Comparison of ENCODE assay signal across 16 cellular contexts in the genomic region with DNA sequence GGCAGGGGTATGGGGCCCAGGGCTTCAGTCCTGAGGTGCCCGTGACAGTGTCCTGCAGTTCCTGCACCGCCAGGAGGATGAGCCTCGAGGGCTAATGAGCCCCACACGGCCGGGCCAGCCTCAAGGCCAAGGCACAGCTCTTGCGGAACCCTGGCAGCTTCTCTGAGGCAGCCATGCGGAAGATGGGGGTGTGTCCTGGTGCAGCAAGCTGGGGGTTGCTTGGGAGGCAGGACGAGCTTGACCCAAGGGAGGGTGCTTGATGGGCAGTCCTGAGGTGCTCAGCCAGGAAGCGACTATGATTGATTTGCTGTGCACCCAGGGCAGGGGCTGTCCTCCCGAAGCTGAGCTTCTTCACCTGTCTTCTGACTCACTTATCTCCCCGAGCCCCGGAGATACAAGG.
"Had no signal": no experiment of that assay in that cellular context is flagged by ENCODE, and none has a peak within 500 bp of the region (broad histone marks: within the 10 kb centered on the region; RNA-seq: fewer than 3 reads in every experiment).

No MANE protein-coding gene starts in this region.

- H3K9me3 Mint-ChIP-seq: activated naive CD4-positive, alpha-beta T cell treated with anti-CD3 and anti-CD28 coated beads, Interleukin-2, amount 50 U/mL, for 72 hours; activated T-cell treated with anti-CD3 and anti-CD28 coated beads, Interleukin-2, amount 50 U/mL, for 4 hours; nephron progenitor cell; stimulated activated naive CD8-positive, alpha-beta T cell treated with anti-CD3 and anti-CD28 coated beads, Interleukin-15, Interleukin-2, amounts not matched to agents 100 ng/mL and 50 ng/mL, for 24 hours had no signal

- H3K36me3 ChIP-seq: brain microvascular endothelial cell, heart right ventricle, thoracic aorta had no signal

- ATAC-seq: activated naive CD4-positive, alpha-beta T cell treated with anti-CD3 and anti-CD28 coated beads, Interleukin-2, amount 50 U/mL, for 72 hours; activated T-cell treated with anti-CD3 and anti-CD28 coated beads, Interleukin-2, amount 50 U/mL, for 4 hours had no signal

- H3K27me3 Mint-ChIP-seq: stimulated activated naive CD8-positive, alpha-beta T cell treated with anti-CD3 and anti-CD28 coated beads, Interleukin-15, Interleukin-2, amounts not matched to agents 100 ng/mL and 50 ng/mL, for 24 hours had no signal

- H3K4me3 Mint-ChIP-seq: activated T-cell treated with anti-CD3 and anti-CD28 coated beads, Interleukin-2, amount 50 U/mL, for 4 hours; nephron progenitor cell; stimulated activated naive CD8-positive, alpha-beta T cell treated with anti-CD3 and anti-CD28 coated beads, Interleukin-15, Interleukin-2, amounts not matched to agents 100 ng/mL and 50 ng/mL, for 24 hours had no signal

- DNase-seq: activated effector memory CD4-positive, alpha-beta T cell treated with anti-CD3 and anti-CD28 coated beads, Interleukin-2, amount 50 U/mL, for 16 hours; activated T-cell treated with anti-CD3 and anti-CD28 coated beads, Interleukin-2, amount 50 U/mL, for 4 hours; brain microvascular endothelial cell; foreskin melanocyte; heart right ventricle; left ventricle myocardium superior; nephron progenitor cell; psoas muscle; stimulated activated CD4-positive, alpha-beta T cell treated with anti-CD3 and anti-CD28 coated beads, Interleukin-15, amount 100 ng/mL, for 24 hours; stimulated activated CD4-positive, alpha-beta T cell treated with anti-CD3 and anti-CD28 coated beads, Interleukin-4, amount 100 ng/mL, for 24 hours had no signal

- H3K9me3 ChIP-seq: heart right ventricle, psoas muscle, thoracic aorta had no signal

- H3K27ac ChIP-seq: brain microvascular endothelial cell, psoas muscle, thoracic aorta had no signal

- FAIRE-seq: endometrium, islet of Langerhans had no signal

- H3K36me3 Mint-ChIP-seq: activated naive CD4-positive, alpha-beta T cell treated with anti-CD3 and anti-CD28 coated beads, Interleukin-2, amount 50 U/mL, for 72 hours had no signal

- H3K27me3 ChIP-seq: brain microvascular endothelial cell, dorsolateral prefrontal cortex, heart right ventricle had no signal

- H3K4me3 ChIP-seq: dorsolateral prefrontal cortex, heart right ventricle, psoas muscle, thoracic aorta had no signal

- H3K27ac Mint-ChIP-seq: activated naive CD4-positive, alpha-beta T cell treated with anti-CD3 and anti-CD28 coated beads, Interleukin-2, amount 50 U/mL, for 72 hours; nephron progenitor cell; stimulated activated naive CD8-positive, alpha-beta T cell treated with anti-CD3 and anti-CD28 coated beads, Interleukin-15, Interleukin-2, amounts not matched to agents 100 ng/mL and 50 ng/mL, for 24 hours had no signal
